ENCODE assay signal across 9 cellular contexts in genomic region chr14:75522224-75522764, GRCh38. TPM values are rescaled to one million over a fixed set of nuclear protein-coding genes. Genes with fewer than 3 reads are reported as not detected.
DNase-seq lines count a peak whose midpoint lies in the region; ATAC-seq lines count a peak whose summit lies in the region.
"Had no signal": no experiment of that assay in that cellular context is flagged by ENCODE, and none has a peak within 500 bp of the region (broad histone marks: within the 10 kb centered on the region; RNA-seq: fewer than 3 reads in every experiment).

BATF (plus strand) TSS chr14:75522469; CDS start chr14:75522683, 214 bp downstream.

- peaks cover 47 to 59% (median 52%) of the 10 kb centered on the region in 3 donors for H3K4me1 Mint-ChIP-seq in IgD-negative memory B cell
- H3K4me1 Mint-ChIP-seq in activated CD8-positive, alpha-beta T cell treated with anti-CD3 and anti-CD28 coated beads, Interleukin-2, amount 10 ng/mL, durations not matched to agents 7 days and 5 days (ENCODE audit: low read depth), result peaks cover 62% of the 10 kb centered on the region

- no peaks in the 10 kb centered on the region for H3K9me3 Mint-ChIP-seq in IgD-negative memory B cell
- H3K9me3 Mint-ChIP-seq in activated CD8-positive, alpha-beta T cell treated with anti-CD3 and anti-CD28 coated beads, Interleukin-2, amount 10 ng/mL, durations not matched to agents 7 days and 5 days (ENCODE audit: insufficient read depth), result no peaks in the 10 kb centered on the region

- CTCF ChIA-PET in activated CD8-positive, alpha-beta T cell treated with anti-CD3 and anti-CD28 coated beads, Interleukin-2, amount 10 ng/mL, durations not matched to agents 7 days and 5 days (lab: Charles Lee), result interaction anchor here (1.1 to 6.3 kb wide), 11 partner anchors 15 to 228 kb away, joined by 3 to 58 read pairs (median 16); no protein-coding TSS in a partner anchor

- peak within 1 kb of the TSS; percentile 80 to 98 (median 89) for H3K27ac Mint-ChIP-seq in IgD-negative memory B cell
- peak within 1 kb of the TSS; percentile 99 for H3K27ac Mint-ChIP-seq in activated CD8-positive, alpha-beta T cell treated with anti-CD3 and anti-CD28 coated beads, Interleukin-2, amount 10 ng/mL, durations not matched to agents 7 days and 5 days

- peaks cover 3% of the 10 kb centered on the region for H3K36me3 Mint-ChIP-seq in IgD-negative memory B cell
- peaks cover 39% of the 10 kb centered on the region for H3K36me3 Mint-ChIP-seq in activated CD8-positive, alpha-beta T cell treated with anti-CD3 and anti-CD28 coated beads, Interleukin-2, amount 10 ng/mL, durations not matched to agents 7 days and 5 days (ENCODE audit: low read depth)

- peak within 1 kb of the TSS; percentile 91 to 97 (median 96) for H3K4me3 Mint-ChIP-seq in IgD-negative memory B cell
- H3K4me3 Mint-ChIP-seq in activated CD8-positive, alpha-beta T cell treated with anti-CD3 and anti-CD28 coated beads, Interleukin-2, amount 10 ng/mL, durations not matched to agents 7 days and 5 days, result peak within 1 kb of the TSS; percentile 100

- H3K27me3 Mint-ChIP-seq in IgD-negative memory B cell, result no peaks in the 10 kb centered on the region
- no peaks in the 10 kb centered on the region for H3K27me3 Mint-ChIP-seq in activated CD8-positive, alpha-beta T cell treated with anti-CD3 and anti-CD28 coated beads, Interleukin-2, amount 10 ng/mL, durations not matched to agents 7 days and 5 days (ENCODE audit: low read depth)

- POLR2A ChIA-PET in activated CD8-positive, alpha-beta T cell treated with anti-CD3 and anti-CD28 coated beads, Interleukin-2, amount 10 ng/mL, durations not matched to agents 7 days and 5 days (lab: Charles Lee), result interaction anchor here (1.0 to 4.6 kb wide), 9 partner anchors 8 to 138 kb away, joined by 3 to 56 read pairs (median 8); partner anchors contain the start of genes ERG28 and TTLL5

- intact Hi-C loops in left cardiac atrium (cut with DNase I), result no loop called here

- ATAC-seq in activated CD8-positive, alpha-beta T cell treated with anti-CD3 and anti-CD28 coated beads, Interleukin-2, amount 10 ng/mL, durations not matched to agents 7 days and 5 days, result peak; percentile 84
- peak; percentile 36 to 49 for ATAC-seq in left cardiac atrium

- DNase-seq in SIG-M5 treated with dmso at 0.1 percent for 504 hours (lab: John Stamatoyannopoulos, UW; ENCODE audit: unreplicated experiment) (peak; percentile 33), SIG-M5 (lab: John Stamatoyannopoulos, UW) (no peak), left cardiac atrium (no peak), NCI-H128 (lab: John Stamatoyannopoulos, UW; ENCODE audit: unreplicated experiment) (no peak), NCI-H1930 (lab: John Stamatoyannopoulos, UW) (no peak)
- DNase-seq in activated CD8-positive, alpha-beta T cell treated with anti-CD3 and anti-CD28 coated beads, Interleukin-2, amount 10 ng/mL, durations not matched to agents 7 days and 5 days, result peak; percentile 87
- peak; percentile 51 to 76 (median 69) for DNase-seq in stimulated activated CD4-positive, alpha-beta T cell treated with anti-CD3 and anti-CD28 coated beads, TNF-alpha, amount 100 ng/mL, for 4 hours (ENCODE audit: low read depth in 3 of 3)

RNA-seq across cellular contexts. Expression of gene BATF, which starts in this region (rescaled TPM):
- polyA plus RNA-seq in IgD-negative memory B cell, result 21.9 TPM
- total RNA-seq in activated CD8-positive, alpha-beta T cell treated with anti-CD3 and anti-CD28 coated beads, Interleukin-2, amount 10 ng/mL, durations not matched to agents 7 days and 5 days, result 10 to 100 TPM; 41.3 to 41.6 TPM
- total RNA-seq in left cardiac atrium, result 1 to 10 TPM; 1.8 to 2.3 TPM
- polyA plus RNA-seq: AG04450 had no signal

Comparison
In these comparisons a context has a peak if more than half of its experiments do, and no peak if none do; other contexts are left out.
1. RNA of gene BATF (total RNA-seq): 41.3 to 41.6 TPM in activated CD8-positive, alpha-beta T cell treated with anti-CD3 and anti-CD28 coated beads, Interleukin-2, amount 10 ng/mL, durations not matched to agents 7 days and 5 days; 1.8 to 2.3 TPM in left cardiac atrium; every median in the first group is over 10 times any median in the second.
2. DNase-seq: peak in SIG-M5 treated with dmso at 0.1 percent for 504 hours (single experiment), activated CD8-positive, alpha-beta T cell treated with anti-CD3 and anti-CD28 coated beads, Interleukin-2, amount 10 ng/mL, durations not matched to agents 7 days and 5 days (single experiment) and stimulated activated CD4-positive, alpha-beta T cell treated with anti-CD3 and anti-CD28 coated beads, TNF-alpha, amount 100 ng/mL, for 4 hours (3 of 3); none in SIG-M5 (single experiment), left cardiac atrium (single experiment), NCI-H128 (single experiment) and NCI-H1930 (0 of 2).